In the genomic region with DNA sequence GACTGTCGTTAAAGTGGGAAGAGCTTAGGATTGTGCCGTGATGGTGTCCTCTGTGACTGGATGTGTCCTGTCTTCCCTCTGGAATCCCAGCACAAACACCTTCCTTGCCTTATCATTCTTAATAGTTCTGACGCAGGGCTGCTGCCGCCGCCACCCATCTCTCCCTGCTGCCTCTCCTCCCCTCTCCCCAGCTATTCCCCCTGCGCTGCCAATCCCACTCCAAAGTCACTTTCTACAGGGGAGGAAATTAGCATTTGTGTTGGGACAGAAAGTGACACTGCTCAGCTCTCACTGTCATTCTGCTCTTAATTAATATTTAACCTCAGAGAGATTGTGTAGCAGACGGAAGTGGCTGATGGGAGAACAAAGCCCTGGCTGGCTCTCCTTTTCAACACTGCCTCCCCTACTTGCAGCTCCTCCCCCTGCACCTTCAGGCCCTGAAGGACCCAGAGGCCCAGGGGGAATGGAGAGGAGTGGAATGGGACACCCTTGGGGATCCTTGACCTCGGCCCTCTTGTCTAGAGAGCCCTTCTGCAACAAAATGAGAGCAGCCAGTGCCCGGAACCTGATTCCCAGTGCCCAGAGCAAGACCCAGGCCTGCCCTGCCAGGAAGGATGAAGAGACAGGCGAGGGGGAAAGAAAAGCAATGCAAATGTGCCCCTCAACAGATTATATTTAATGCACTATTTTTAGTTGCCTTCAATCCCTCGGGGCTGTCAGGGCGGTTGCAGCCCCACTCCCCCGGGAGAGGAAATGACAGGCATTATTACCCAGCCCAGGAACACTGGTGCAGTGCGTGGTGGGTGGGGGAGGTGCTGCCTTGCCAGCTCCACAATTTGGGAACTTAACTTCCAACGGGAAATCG, we compare ENCODE assay signal across 1 cellular context.
TF ChIP-seq lines count a peak whose summit lies in the region.

No MANE protein-coding gene starts in this region.

TF ChIP-seq in GM12878, 131 proteins besides CTCF, POLR2A, EP300 and RAD21:
- TF ChIP-seq MEF2B (IDR thresholded peaks at IDR 0.05; ENCODE audit: partially characterized antibody, poor library complexity, severe bottlenecking) (peak; percentile 91), CHD2 (IDR thresholded peaks at IDR 0.05; ENCODE audit: borderline replicate concordance, low read depth, low read length) (peak; percentile 60; the same call in 1 of the 2 replicates), BHLHE40 (IDR thresholded peaks at IDR 0.05; ENCODE audit: borderline replicate concordance in 1 of 2, low read depth in 2 of 2, low read length in 1 of 2) (peak in 1 of 2 experiments; percentile 3; a peak in 1 of 4 replicates), CHD1 (IDR thresholded peaks at IDR 0.05; ENCODE audit: low read depth, low read length) (no peak), ZNF207 (IDR thresholded peaks at IDR 0.05; ENCODE audit: borderline replicate concordance) (no peak), NR2F1 (conservative IDR thresholded peaks at IDR 0.05) (no peak), ZNF217 (IDR thresholded peaks at IDR 0.05) (no peak), SMAD5 (IDR thresholded peaks at IDR 0.05; ENCODE audit: low read depth) (no peak), NFXL1 (IDR thresholded peaks at IDR 0.05; ENCODE audit: borderline replicate concordance) (no peak), CBX3 (IDR thresholded peaks at IDR 0.05; ENCODE audit: borderline replicate concordance, low read depth) (no peak), IKZF1 (conservative IDR thresholded peaks at IDR 0.05) (peak; percentile 72), CREM (IDR thresholded peaks at IDR 0.05; ENCODE audit: low read depth) (no peak), IKZF2 (IDR thresholded peaks at IDR 0.05) (peak in 1 of 2 experiments; percentile 38; a peak in 1 of 4 replicates), IRF4 (IDR thresholded peaks at IDR 0.05; ENCODE audit: low read depth, low read length) (no peak), TAF1 (IDR thresholded peaks at IDR 0.05; ENCODE audit: borderline replicate concordance, low read depth, low read length) (no peak)
- TF ChIP-seq, protein P1, sequence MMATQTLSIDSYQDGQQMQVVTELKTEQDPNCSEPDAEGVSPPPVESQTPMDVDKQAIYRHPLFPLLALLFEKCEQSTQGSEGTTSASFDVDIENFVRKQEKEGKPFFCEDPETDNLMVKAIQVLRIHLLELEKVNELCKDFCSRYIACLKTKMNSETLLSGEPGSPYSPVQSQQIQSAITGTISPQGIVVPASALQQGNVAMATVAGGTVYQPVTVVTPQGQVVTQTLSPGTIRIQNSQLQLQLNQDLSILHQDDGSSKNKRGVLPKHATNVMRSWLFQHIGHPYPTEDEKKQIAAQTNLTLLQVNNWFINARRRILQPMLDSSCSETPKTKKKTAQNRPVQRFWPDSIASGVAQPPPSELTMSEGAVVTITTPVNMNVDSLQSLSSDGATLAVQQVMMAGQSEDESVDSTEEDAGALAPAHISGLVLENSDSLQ (IDR thresholded peaks at IDR 0.05) = peak; percentile 48; the same call in 1 of the 2 replicates
- TF ChIP-seq, protein P2, sequence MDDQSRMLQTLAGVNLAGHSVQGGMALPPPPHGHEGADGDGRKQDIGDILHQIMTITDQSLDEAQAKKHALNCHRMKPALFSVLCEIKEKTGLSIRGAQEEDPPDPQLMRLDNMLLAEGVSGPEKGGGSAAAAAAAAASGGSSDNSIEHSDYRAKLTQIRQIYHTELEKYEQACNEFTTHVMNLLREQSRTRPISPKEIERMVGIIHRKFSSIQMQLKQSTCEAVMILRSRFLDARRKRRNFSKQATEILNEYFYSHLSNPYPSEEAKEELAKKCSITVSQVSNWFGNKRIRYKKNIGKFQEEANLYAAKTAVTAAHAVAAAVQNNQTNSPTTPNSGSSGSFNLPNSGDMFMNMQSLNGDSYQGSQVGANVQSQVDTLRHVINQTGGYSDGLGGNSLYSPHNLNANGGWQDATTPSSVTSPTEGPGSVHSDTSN (IDR thresholded peaks at IDR 0.05; ENCODE audit: insufficient replicate concordance, low read depth, low read length) = no peak
- TF ChIP-seq, protein P3, sequence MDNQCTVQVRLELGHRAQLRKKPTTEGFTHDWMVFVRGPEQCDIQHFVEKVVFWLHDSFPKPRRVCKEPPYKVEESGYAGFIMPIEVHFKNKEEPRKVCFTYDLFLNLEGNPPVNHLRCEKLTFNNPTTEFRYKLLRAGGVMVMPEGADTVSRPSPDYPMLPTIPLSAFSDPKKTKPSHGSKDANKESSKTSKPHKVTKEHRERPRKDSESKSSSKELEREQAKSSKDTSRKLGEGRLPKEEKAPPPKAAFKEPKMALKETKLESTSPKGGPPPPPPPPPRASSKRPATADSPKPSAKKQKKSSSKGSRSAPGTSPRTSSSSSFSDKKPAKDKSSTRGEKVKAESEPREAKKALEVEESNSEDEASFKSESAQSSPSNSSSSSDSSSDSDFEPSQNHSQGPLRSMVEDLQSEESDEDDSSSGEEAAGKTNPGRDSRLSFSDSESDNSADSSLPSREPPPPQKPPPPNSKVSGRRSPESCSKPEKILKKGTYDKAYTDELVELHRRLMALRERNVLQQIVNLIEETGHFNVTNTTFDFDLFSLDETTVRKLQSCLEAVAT (IDR thresholded peaks at IDR 0.05) = 0 out of 2 replicates have a peak, but pooled peaks have one; percentile 17
TF ChIP-seq in GM12878: peak in this region for 7.
